In the genomic region with DNA sequence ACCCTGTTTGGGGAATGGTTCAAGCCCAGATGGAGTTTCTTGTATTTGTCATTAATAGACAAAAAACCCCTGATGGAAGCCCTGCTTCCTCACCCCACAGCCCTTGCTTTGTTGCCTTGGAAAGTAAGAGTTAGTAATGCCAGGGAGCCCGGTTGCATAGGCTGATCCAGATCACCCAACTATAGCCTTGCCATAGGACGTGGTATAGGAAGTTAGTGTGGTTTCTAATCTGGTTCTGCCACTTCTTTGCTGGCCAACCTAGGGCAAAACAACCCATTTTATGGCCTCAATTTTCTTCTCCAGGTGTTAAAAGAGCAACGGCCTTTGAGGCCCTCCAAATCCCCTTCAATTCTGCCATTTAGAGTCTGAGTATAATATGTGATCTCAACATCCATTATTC, we compare ENCODE assay signal across 18 cellular contexts.
DNase-seq lines count a peak whose midpoint lies in the region; ATAC-seq and TF ChIP-seq lines count a peak whose summit lies in the region.
"Had no signal": no experiment of that assay in that cellular context is flagged by ENCODE, and none has a peak within 500 bp of the region (broad histone marks: within the 10 kb centered on the region; RNA-seq: fewer than 3 reads in every experiment).

No MANE protein-coding gene starts in this region.

- peak overlapping the region; percentile 22 for H3K4me3 ChIP-seq in Jurkat, Clone E6-1 (ENCODE audit: low read length)
- H3K4me3 ChIP-seq: thyroid gland had no signal

- TF ChIP-seq CTCF in natural killer cell (IDR thresholded peaks at IDR 0.05), result no peak

- H3K9me3 Mint-ChIP-seq in activated CD4-positive, alpha-beta T cell treated with anti-CD3 and anti-CD28 coated beads, Interleukin-2, amount 10 ng/mL, durations not matched to agents 24 days and 14 days, result no peaks in the 10 kb centered on the region
- H3K9me3 Mint-ChIP-seq in activated T-helper 2 cell treated with anti-CD3 and anti-CD28 coated beads, Interferon-gamma antibody, Interleukin-2, Interleukin-4, amounts not matched to agents 10 μg/mL and 5 μg/mL and 100 μg/mL, durations not matched to agents 14 hours and 24 hours and 36 hours, result no peaks in the 10 kb centered on the region
- no peaks in the 10 kb centered on the region for H3K9me3 Mint-ChIP-seq in natural killer cell
- H3K9me3 Mint-ChIP-seq: endodermal cell had no signal

- peak overlapping the region; percentile 88 for H3K27ac Mint-ChIP-seq in activated CD4-positive, alpha-beta T cell treated with anti-CD3 and anti-CD28 coated beads, Interleukin-2, amount 10 ng/mL, durations not matched to agents 24 days and 14 days
- H3K27ac Mint-ChIP-seq in activated T-helper 2 cell treated with anti-CD3 and anti-CD28 coated beads, Interferon-gamma antibody, Interleukin-2, Interleukin-4, amounts not matched to agents 10 μg/mL and 5 μg/mL and 100 μg/mL, durations not matched to agents 14 hours and 24 hours and 36 hours, result peak overlapping the region; percentile 84
- peak overlapping the region; percentile 38 to 91 for H3K27ac Mint-ChIP-seq in natural killer cell
- H3K27ac Mint-ChIP-seq: endodermal cell had no signal

- peaks cover 77% of the 10 kb centered on the region for H3K4me1 Mint-ChIP-seq in activated CD4-positive, alpha-beta T cell treated with anti-CD3 and anti-CD28 coated beads, Interleukin-2, amount 10 ng/mL, durations not matched to agents 24 days and 14 days
- peaks cover 79% of the 10 kb centered on the region for H3K4me1 Mint-ChIP-seq in activated T-helper 2 cell treated with anti-CD3 and anti-CD28 coated beads, Interferon-gamma antibody, Interleukin-2, Interleukin-4, amounts not matched to agents 10 μg/mL and 5 μg/mL and 100 μg/mL, durations not matched to agents 14 hours and 24 hours and 36 hours (ENCODE audit: low read depth)
- H3K4me1 Mint-ChIP-seq in natural killer cell, result peaks cover 80 to 82% of the 10 kb centered on the region in 2 donors

- DNase-seq in activated CD4-positive, alpha-beta T cell treated with anti-CD3 and anti-CD28 coated beads, Interleukin-2, amount 10 ng/mL, durations not matched to agents 24 days and 14 days, result peak; percentile 62
- no peak for DNase-seq in activated CD4-positive, alpha-beta T cell treated with anti-CD3 and anti-CD28 coated beads, Interleukin-2, amount 50 U/mL, for 48 hours
- DNase-seq in Jurkat, Clone E6-1 (ENCODE audit: low read depth, low spot score), result peak; percentile 76
- DNase-seq in activated T-helper 2 cell treated with anti-CD3 and anti-CD28 coated beads, Interferon-gamma antibody, Interleukin-2, Interleukin-4, amounts not matched to agents 10 μg/mL and 5 μg/mL and 100 μg/mL, durations not matched to agents 14 hours and 24 hours and 36 hours (ENCODE audit: low spot score), result no peak
- DNase-seq in natural killer cell (no peak), NCI-H82 (lab: John Stamatoyannopoulos, UW) (no peak), retina (no peak)
- DNase-seq in effector CD8-positive, alpha-beta T cell (lab: John Stamatoyannopoulos, UW), result no peak
- DNase-seq: activated CD4-positive, alpha-beta T cell treated with anti-CD3 and anti-CD28 coated beads, Interleukin-2, amount 50 U/mL, for 1 hour; activated T-cell treated with anti-CD3 and anti-CD28 coated beads, Interleukin-2, amount 50 U/mL, for 4 hours; AML-193; Caco-2; endodermal cell; Karpas-422; NCI-H1694 treated with DMSO at 0.1 percent for 48 hours; stimulated activated CD4-positive, alpha-beta T cell treated with anti-CD3 and anti-CD28 coated beads, Interleukin-1b, Interleukin-23, amount 100 ng/mL, for 48 hours; stimulated activated naive CD4-positive, alpha-beta T cell; thyroid gland had no signal

- intact Hi-C loops in activated CD4-positive, alpha-beta T cell treated with anti-CD3 and anti-CD28 coated beads, Interleukin-2, amount 10 ng/mL, durations not matched to agents 24 days and 14 days (cut with micrococcal nuclease), result no loop called here
- intact Hi-C loops in activated T-helper 2 cell treated with anti-CD3 and anti-CD28 coated beads, Interferon-gamma antibody, Interleukin-2, Interleukin-4, amounts not matched to agents 10 μg/mL and 5 μg/mL and 100 μg/mL, durations not matched to agents 14 hours and 24 hours and 36 hours (cut with micrococcal nuclease), result loop anchor here (5.0 kb wide), 1 partner anchor 119 kb away; no protein-coding TSS in a partner anchor
- intact Hi-C loops in natural killer cell (cut with micrococcal nuclease), result no loop called here

- peaks cover 21% of the 10 kb centered on the region for H3K36me3 Mint-ChIP-seq in activated CD4-positive, alpha-beta T cell treated with anti-CD3 and anti-CD28 coated beads, Interleukin-2, amount 10 ng/mL, durations not matched to agents 24 days and 14 days (ENCODE audit: low read depth)
- peaks cover 22% of the 10 kb centered on the region for H3K36me3 Mint-ChIP-seq in activated T-helper 2 cell treated with anti-CD3 and anti-CD28 coated beads, Interferon-gamma antibody, Interleukin-2, Interleukin-4, amounts not matched to agents 10 μg/mL and 5 μg/mL and 100 μg/mL, durations not matched to agents 14 hours and 24 hours and 36 hours (ENCODE audit: low read depth)
- no peaks in the 10 kb centered on the region for H3K36me3 Mint-ChIP-seq in natural killer cell

- H3K4me3 Mint-ChIP-seq in activated CD4-positive, alpha-beta T cell treated with anti-CD3 and anti-CD28 coated beads, Interleukin-2, amount 10 ng/mL, durations not matched to agents 24 days and 14 days, result peak overlapping the region; percentile 42
- no peak overlapping the region for H3K4me3 Mint-ChIP-seq in activated T-helper 2 cell treated with anti-CD3 and anti-CD28 coated beads, Interferon-gamma antibody, Interleukin-2, Interleukin-4, amounts not matched to agents 10 μg/mL and 5 μg/mL and 100 μg/mL, durations not matched to agents 14 hours and 24 hours and 36 hours (ENCODE audit: low read depth)
- peak overlapping the region; percentile 50 for H3K4me3 Mint-ChIP-seq in natural killer cell
- H3K4me3 Mint-ChIP-seq: endodermal cell had no signal

- no peaks in the 10 kb centered on the region for H3K27me3 Mint-ChIP-seq in activated CD4-positive, alpha-beta T cell treated with anti-CD3 and anti-CD28 coated beads, Interleukin-2, amount 10 ng/mL, durations not matched to agents 24 days and 14 days
- H3K27me3 Mint-ChIP-seq in activated T-helper 2 cell treated with anti-CD3 and anti-CD28 coated beads, Interferon-gamma antibody, Interleukin-2, Interleukin-4, amounts not matched to agents 10 μg/mL and 5 μg/mL and 100 μg/mL, durations not matched to agents 14 hours and 24 hours and 36 hours (ENCODE audit: low read depth), result no peaks in the 10 kb centered on the region
- no peaks in the 10 kb centered on the region for H3K27me3 Mint-ChIP-seq in natural killer cell (ENCODE audit: low read depth in 2 of 2)

- no peak for ATAC-seq in natural killer cell
- ATAC-seq: activated T-cell treated with anti-CD3 and anti-CD28 coated beads, Interleukin-2, amount 50 U/mL, for 4 hours had no signal

Comparison
In these comparisons a context has a peak if more than half of its experiments do, and no peak if none do; other contexts are left out.
1. DNase-seq: peak in activated CD4-positive, alpha-beta T cell treated with anti-CD3 and anti-CD28 coated beads, Interleukin-2, amount 10 ng/mL, durations not matched to agents 24 days and 14 days (single experiment) and Jurkat, Clone E6-1 (single experiment); none in activated CD4-positive, alpha-beta T cell treated with anti-CD3 and anti-CD28 coated beads, Interleukin-2, amount 50 U/mL, for 48 hours (0 of 2), activated T-helper 2 cell treated with anti-CD3 and anti-CD28 coated beads, Interferon-gamma antibody, Interleukin-2, Interleukin-4, amounts not matched to agents 10 μg/mL and 5 μg/mL and 100 μg/mL, durations not matched to agents 14 hours and 24 hours and 36 hours (single experiment), natural killer cell (single experiment), effector CD8-positive, alpha-beta T cell (single experiment), NCI-H82 (single experiment) and retina (single experiment).
2. Peak in every context shown above with its lines, with median percentiles within 50 percentile points of each other: H3K27ac Mint-ChIP-seq.